Comparison of ENCODE assay signal across 8 cellular contexts in genomic region chr2:55431982-55432627, GRCh38. TPM values are rescaled to one million over a fixed set of nuclear protein-coding genes. Genes with fewer than 3 reads are reported as not detected.
DNase-seq lines count a peak whose midpoint lies in the region; ATAC-seq, FAIRE-seq and TF ChIP-seq lines count a peak whose summit lies in the region.

No MANE protein-coding gene starts in this region.

- H3K27ac ChIP-seq in pancreas: no peak overlapping the region

- intact Hi-C loops in pancreas (cut with DNase I): loop anchor here in 1 of 3 donors (10.0 kb wide), 1 partner anchor 157 kb away; no protein-coding TSS in a partner anchor

- no peaks in the 10 kb centered on the region for H3K27me3 ChIP-seq in pancreas

- no peak overlapping the region for H3K4me3 ChIP-seq in pancreas

- peak; percentile 85 for FAIRE-seq in pancreas (lab: Jason Lieb, UNC)

- H3K36me3 ChIP-seq in pancreas: no peaks in the 10 kb centered on the region

- ATAC-seq in HG02623 (IDR thresholded peaks at IDR 0.05; ENCODE audit: unreplicated experiment) (peak; percentile 58), pancreas (peak in 3 of 4 donors; percentile 75 to 86 (median 83))

- no peaks in the 10 kb centered on the region for H3K9me3 ChIP-seq in pancreas

- WGBS in pancreas, 2 donors: 34 to 38% methylated on average over 3 of the region's 3 CpGs

- H3K4me1 ChIP-seq in pancreas: no peaks in the 10 kb centered on the region

- TF ChIP-seq CTCF in pancreas (IDR thresholded peaks at IDR 0.05): peak; percentile 9 to 52 (median 39)

- DNase-seq in NCI-H1417 (lab: John Stamatoyannopoulos, UW): peak in 2 of 3 experiments; percentile 8 to 53
- DNase-seq in NCI-H1417 treated with DMSO at 0.1 percent for 48 hours (lab: John Stamatoyannopoulos, UW): no peak
- peak; percentile 22 for DNase-seq in SK-N-DZ (ENCODE audit: low spot score)
- DNase-seq in fibroblast of peridontal ligament (ENCODE audit: extremely low read depth): peak; percentile 74
- DNase-seq in pancreas: no peak
- no peak for DNase-seq in NCI-H774 (lab: John Stamatoyannopoulos, UW)
- no peak for DNase-seq in activated T-cell treated with anti-CD3 and anti-CD28 coated beads for 4 hours

RNA-seq across cellular contexts. Expression of gene CCDC88A, which starts 12.4 kb away (rescaled TPM):
- polyA plus RNA-seq in SK-N-DZ (2014; cell fraction: cytosol; rRNA removed): 60.9 and 62.5 TPM in 2 replicates
- polyA plus RNA-seq in SK-N-DZ (2014; cell fraction: nucleus; rRNA removed): 92.4 and 132 TPM in 2 replicates
- 10 to 100 TPM; 12.7 to 30.1 (median 19.9) TPM for total RNA-seq in pancreas
- polyA plus RNA-seq in pancreas: 10 to 100 TPM; 10.2 to 21.1 TPM

Comparison
In these comparisons a context has a peak if more than half of its experiments do, and no peak if none do; other contexts are left out.
1. DNase-seq: peak in NCI-H1417 (2 of 3), SK-N-DZ (single experiment) and fibroblast of peridontal ligament (single experiment); none in NCI-H1417 treated with DMSO at 0.1 percent for 48 hours (single experiment), pancreas (0 of 6), NCI-H774 (single experiment) and activated T-cell treated with anti-CD3 and anti-CD28 coated beads for 4 hours (single experiment).